ENCODE assay signal across 8 cellular contexts in the genomic region with DNA sequence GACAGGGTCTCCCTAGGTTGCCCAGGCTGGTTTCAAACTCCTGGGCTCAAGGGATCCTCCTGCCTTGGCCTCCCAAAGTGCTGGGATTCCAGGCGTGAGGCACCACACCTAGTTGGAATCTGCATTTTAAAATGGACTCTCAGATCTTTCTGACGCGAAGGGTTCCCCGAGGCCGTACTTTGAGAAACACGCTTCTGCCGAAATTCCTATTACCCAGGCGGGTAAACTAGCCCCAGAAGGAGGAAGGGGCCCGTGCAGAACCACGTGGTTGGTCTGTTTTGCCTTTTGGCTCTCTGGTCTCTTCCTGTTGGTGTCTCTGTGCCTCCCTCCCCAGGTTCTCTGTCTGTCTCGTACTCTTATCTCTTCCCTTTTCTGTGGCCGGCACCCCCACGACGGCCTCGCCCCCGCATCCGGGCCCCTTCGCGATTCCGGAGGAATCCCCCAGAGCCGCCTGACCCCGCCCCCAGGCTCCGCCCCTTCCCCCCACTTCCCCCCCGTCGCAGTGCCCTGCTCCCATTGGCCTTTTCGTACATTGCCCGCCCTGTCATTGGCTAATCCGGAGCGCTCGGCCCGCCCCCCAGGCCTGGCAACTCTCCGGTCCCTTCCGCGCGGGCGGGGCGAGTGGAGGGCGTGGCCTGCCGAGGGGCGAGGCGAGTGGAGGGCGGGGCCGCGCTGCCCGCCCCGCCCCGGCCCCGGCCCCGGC. TPM values are rescaled to one million over a fixed set of nuclear protein-coding genes. Genes with fewer than 3 reads are reported as not detected.
A peak's percentile ranks its signal among the peaks of the same experiment; 100 is the strongest.
DNase-seq lines count a peak whose midpoint lies in the region; ATAC-seq, FAIRE-seq and TF ChIP-seq lines count a peak whose summit lies in the region.

A gene (plus strand): TSS at position 689 of the 703 bp plus-strand sequence. CDS start 12,354 bp downstream, outside the sequence.

- no peaks in the 10 kb centered on the region for H3K9me3 Mint-ChIP-seq in activated CD4-positive, alpha-beta T cell treated with anti-CD3 and anti-CD28 coated beads for 36 hours (ENCODE audit: low read depth)

- peak within 1 kb of the TSS; percentile 59 for H3K27ac ChIP-seq in layer of hippocampus (ENCODE audit: low read depth, low read length)

- CTCF ChIA-PET in activated CD4-positive, alpha-beta T cell treated with anti-CD3 and anti-CD28 coated beads for 36 hours (lab: Charles Lee) = interaction anchor here (1.1 to 1.6 kb wide), 3 partner anchors 24 to 73 kb away, joined by 3 to 6 read pairs (median 3); no protein-coding TSS in a partner anchor

- peaks cover 26% of the 10 kb centered on the region for H3K4me1 Mint-ChIP-seq in activated CD4-positive, alpha-beta T cell treated with anti-CD3 and anti-CD28 coated beads for 36 hours

- peak; percentile 96 for FAIRE-seq in GM19239 (lab: Jason Lieb, UNC)

- peak within 1 kb of the TSS; percentile 97 for H3K27ac Mint-ChIP-seq in activated CD4-positive, alpha-beta T cell treated with anti-CD3 and anti-CD28 coated beads for 36 hours

- H3K27me3 Mint-ChIP-seq in activated CD4-positive, alpha-beta T cell treated with anti-CD3 and anti-CD28 coated beads for 36 hours = no peaks in the 10 kb centered on the region

- peak; percentile 75 for ATAC-seq in HG03442 (IDR thresholded peaks at IDR 0.05; ENCODE audit: unreplicated experiment)
- ATAC-seq in activated CD4-positive, alpha-beta T cell treated with anti-CD3 and anti-CD28 coated beads for 36 hours = peak; percentile 95

- no peak for TF ChIP-seq CTCF in choroid plexus epithelial cell (conservative IDR thresholded peaks at IDR 0.05; ENCODE audit: low read depth, low read length)

- peak; percentile 98 to 99 for DNase-seq in AML-193 (lab: John Stamatoyannopoulos, UW)
- peak; percentile 100 for DNase-seq in GM19239 (ENCODE audit: insufficient read length, low spot score)
- DNase-seq in NCI-H524 treated with DMSO at 0.1 percent for 48 hours (lab: John Stamatoyannopoulos, UW) = peak; percentile 57
- peak; percentile 100 for DNase-seq in activated CD4-positive, alpha-beta T cell treated with anti-CD3 and anti-CD28 coated beads for 36 hours
- DNase-seq in choroid plexus epithelial cell (ENCODE audit: low read depth) = peak; percentile 97
- DNase-seq in stimulated activated CD4-positive, alpha-beta T cell treated with anti-CD3 and anti-CD28 coated beads, Interleukin-1b, Interleukin-23, amount 100 ng/mL, for 1 hour (ENCODE audit: low read depth in 2 of 2) = peak; percentile 98 to 99

- peak within 1 kb of the TSS; percentile 84 for H3K4me3 ChIP-seq in choroid plexus epithelial cell (ENCODE audit: low read depth, low read length)

- intact Hi-C loops in activated CD4-positive, alpha-beta T cell treated with anti-CD3 and anti-CD28 coated beads for 36 hours (cut with DNase I, micrococcal nuclease) = loop anchor here (1.0 to 5.0 kb wide), 18 partner anchors 31 to 1265 kb away; a partner anchor contains a TSS

- peak within 1 kb of the TSS; percentile 90 for H3K4me3 Mint-ChIP-seq in activated CD4-positive, alpha-beta T cell treated with anti-CD3 and anti-CD28 coated beads for 36 hours

- H3K27me3 ChIP-seq in layer of hippocampus (ENCODE audit: control insufficient read depth, insufficient read depth, low read length) = no peaks in the 10 kb centered on the region

- no peaks in the 10 kb centered on the region for H3K36me3 Mint-ChIP-seq in activated CD4-positive, alpha-beta T cell treated with anti-CD3 and anti-CD28 coated beads for 36 hours (ENCODE audit: low read depth)

- POLR2A ChIA-PET in activated CD4-positive, alpha-beta T cell treated with anti-CD3 and anti-CD28 coated beads for 36 hours (lab: Charles Lee) = no interaction called here

RNA-seq across cellular contexts. Expression of the gene that starts here (rescaled TPM):
- total RNA-seq in activated CD4-positive, alpha-beta T cell treated with anti-CD3 and anti-CD28 coated beads for 36 hours = 10 to 100 TPM; 14.1 to 15.4 TPM

Comparison
In these comparisons a context has a peak if more than half of its experiments do, and no peak if none do; other contexts are left out.
1. Peak in every context shown above with its lines: DNase-seq, ATAC-seq, H3K4me3 ChIP-seq and H3K27ac ChIP-seq.